9 cellular contexts compared by ENCODE assay signal in the genomic region with DNA sequence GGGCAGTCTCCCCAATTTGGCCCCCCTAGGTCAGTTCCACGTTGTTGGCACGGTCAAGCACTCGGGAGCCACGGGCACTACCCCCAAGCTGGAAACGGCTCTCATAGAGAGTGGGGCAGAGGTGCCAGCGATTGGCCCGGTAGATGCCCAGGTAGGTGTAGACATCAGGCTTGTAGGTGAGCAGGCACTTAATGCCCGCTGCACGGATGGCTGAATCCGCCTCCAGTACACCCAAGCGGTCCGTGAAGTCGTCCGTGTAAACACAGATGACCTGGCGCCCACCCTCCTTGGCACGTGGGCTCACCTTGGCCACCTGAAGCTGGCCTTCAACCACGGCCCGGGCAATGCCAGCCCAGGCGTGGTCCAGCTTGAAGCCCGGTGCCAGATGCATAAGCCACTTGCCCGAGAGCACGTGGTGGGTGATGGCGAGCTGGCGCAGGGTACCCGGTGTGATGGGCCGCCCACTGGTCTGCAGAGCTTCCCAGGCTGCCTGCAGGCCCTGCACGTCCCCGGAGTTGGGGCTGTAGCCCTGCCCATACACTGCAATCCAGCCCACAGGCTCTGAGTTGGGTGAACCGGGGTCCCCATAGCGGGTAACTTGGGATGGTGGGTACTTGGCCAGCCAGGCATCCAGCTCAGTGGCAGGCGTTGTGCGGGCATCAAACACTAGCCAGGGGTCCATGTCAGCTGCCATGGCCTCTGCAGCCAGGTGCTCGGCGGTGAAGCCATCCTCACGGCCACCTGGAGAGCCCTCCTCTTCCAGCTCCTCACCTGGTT. TPM values are rescaled to one million over a fixed set of nuclear protein-coding genes. Genes with fewer than 3 reads are reported as not detected.
DNase-seq lines count a peak whose midpoint lies in the region; ATAC-seq, FAIRE-seq and TF ChIP-seq lines count a peak whose summit lies in the region.
"Had no signal": no experiment of that assay in that cellular context is flagged by ENCODE, and none has a peak within 500 bp of the region (broad histone marks: within the 10 kb centered on the region; RNA-seq: fewer than 3 reads in every experiment).

No MANE protein-coding gene starts in this region.

- peak overlapping the region; percentile 91 for H3K9ac ChIP-seq in keratinocyte (ENCODE audit: control insufficient read depth, extremely low read depth, insufficient read depth, low read length)
- peak overlapping the region; percentile 73 to 100 (median 95) for H3K9ac ChIP-seq in subcutaneous abdominal adipose tissue (ENCODE audit: low read length in 5 of 5)

- peak overlapping the region; percentile 88 for H3K4me3 Mint-ChIP-seq in activated naive CD8-positive, alpha-beta T cell treated with anti-CD3 and anti-CD28 coated beads, Interleukin-2, amount 10 ng/mL, durations not matched to agents 7 days and 5 days

- H3K4me3 ChIP-seq in keratinocyte (ENCODE audit: control insufficient read depth in 2 of 3, extremely low read depth in 1 of 3, insufficient read depth in 2 of 3, low read depth in 1 of 3, low read length in 3 of 3): peak overlapping the region; percentile 44 to 66 (median 59)
- peak overlapping the region; percentile 83 to 96 (median 94) for H3K4me3 ChIP-seq in subcutaneous abdominal adipose tissue (ENCODE audit: low read depth in 1 of 5, low read length in 5 of 5)

- POLR2A ChIA-PET in activated naive CD8-positive, alpha-beta T cell treated with anti-CD3 and anti-CD28 coated beads, Interleukin-2, amount 10 ng/mL, durations not matched to agents 7 days and 5 days (lab: Charles Lee): interaction anchor here (0.6 to 2.5 kb wide), 12 partner anchors 9 to 163 kb away, joined by 3 to 35 read pairs (median 6); partner anchors contain the start of genes CCDC85B, CFL1, FIBP and FOSL1

- peaks cover 19% of the 10 kb centered on the region for H3K36me3 Mint-ChIP-seq in activated naive CD8-positive, alpha-beta T cell treated with anti-CD3 and anti-CD28 coated beads, Interleukin-2, amount 10 ng/mL, durations not matched to agents 7 days and 5 days

- peak overlapping the region; percentile 73 for H3K4me2 ChIP-seq in keratinocyte (ENCODE audit: control insufficient read depth, extremely low read depth, insufficient read depth, low read depth, low read length)

- H2AFZ ChIP-seq in keratinocyte (ENCODE audit: control insufficient read depth, low read length): no peak overlapping the region

- no peaks in the 10 kb centered on the region for H3K9me1 ChIP-seq in keratinocyte (ENCODE audit: control insufficient read depth, extremely low read depth, insufficient read depth, low read length)

- H4K20me1 ChIP-seq in keratinocyte (ENCODE audit: control insufficient read depth, extremely low read depth, insufficient read depth, low read length): no peaks in the 10 kb centered on the region

- no peak for ATAC-seq in activated naive CD8-positive, alpha-beta T cell treated with anti-CD3 and anti-CD28 coated beads, Interleukin-2, amount 10 ng/mL, durations not matched to agents 7 days and 5 days (ENCODE audit: low read depth)
- no peak for ATAC-seq in GM19023 (IDR thresholded peaks at IDR 0.05; ENCODE audit: unreplicated experiment)

- FAIRE-seq in keratinocyte (lab: Jason Lieb, UNC): no peak

- peak overlapping the region; percentile 83 for H3K27ac Mint-ChIP-seq in activated naive CD8-positive, alpha-beta T cell treated with anti-CD3 and anti-CD28 coated beads, Interleukin-2, amount 10 ng/mL, durations not matched to agents 7 days and 5 days

- H3K79me2 ChIP-seq in keratinocyte (ENCODE audit: control insufficient read depth, insufficient read depth, low read length): peaks cover 47% of the 10 kb centered on the region

- H3K27me3 Mint-ChIP-seq in activated naive CD8-positive, alpha-beta T cell treated with anti-CD3 and anti-CD28 coated beads, Interleukin-2, amount 10 ng/mL, durations not matched to agents 7 days and 5 days: no peaks in the 10 kb centered on the region

- H3K4me1 ChIP-seq in keratinocyte (ENCODE audit: control insufficient read depth, extremely low read depth, insufficient read depth, low read length): peaks cover 70% of the 10 kb centered on the region
- H3K4me1 ChIP-seq in subcutaneous abdominal adipose tissue (ENCODE audit: control insufficient read depth in 5 of 5, insufficient read depth in 5 of 5, low read length in 5 of 5): peaks cover 32 to 60% (median 59%) of the 10 kb centered on the region in 5 donors

- dilution Hi-C loops in keratinocyte (cut with MboI; ENCODE audit: extremely low pct_ligation_motif_present, low sequenced_read_pairs): no loop called here

- DNase-seq in HT1080 (ENCODE audit: low read depth) (peak; percentile 61), keratinocyte (ENCODE audit: low read depth, low spot score) (no peak), NCI-H2107 (lab: John Stamatoyannopoulos, UW) (no peak), NCI-H128 (lab: John Stamatoyannopoulos, UW; ENCODE audit: unreplicated experiment) (no peak), NCI-H748 (lab: John Stamatoyannopoulos, UW; ENCODE audit: unreplicated experiment) (no peak)
- no peak for DNase-seq in activated naive CD8-positive, alpha-beta T cell treated with anti-CD3 and anti-CD28 coated beads, Interleukin-2, amount 10 ng/mL, durations not matched to agents 7 days and 5 days

- H3K4me1 Mint-ChIP-seq in activated naive CD8-positive, alpha-beta T cell treated with anti-CD3 and anti-CD28 coated beads, Interleukin-2, amount 10 ng/mL, durations not matched to agents 7 days and 5 days: peaks cover 22% of the 10 kb centered on the region

- H3K27ac ChIP-seq in keratinocyte (ENCODE audit: control insufficient read depth, insufficient read depth, low read length): peak overlapping the region; percentile 95
- peak overlapping the region; percentile 86 for H3K27ac ChIP-seq in subcutaneous abdominal adipose tissue (ENCODE audit: low read depth, low read length)

- H3K9me3 ChIP-seq in keratinocyte (ENCODE audit: control insufficient read depth, low read depth, low read length) (no peaks in the 10 kb centered on the region), subcutaneous abdominal adipose tissue (ENCODE audit: control insufficient read depth in 5 of 5, low read length in 5 of 5) (no peaks in the 10 kb centered on the region)

- no peaks in the 10 kb centered on the region for H3K27me3 ChIP-seq in keratinocyte (ENCODE audit: control insufficient read depth, extremely low read depth, insufficient read depth, low read length)
- no peaks in the 10 kb centered on the region for H3K27me3 ChIP-seq in subcutaneous abdominal adipose tissue (ENCODE audit: control insufficient read depth in 5 of 5, insufficient read depth in 4 of 5, low read length in 5 of 5)

- no peaks in the 10 kb centered on the region for H3K9me3 Mint-ChIP-seq in activated naive CD8-positive, alpha-beta T cell treated with anti-CD3 and anti-CD28 coated beads, Interleukin-2, amount 10 ng/mL, durations not matched to agents 7 days and 5 days

- TF ChIP-seq CTCF in keratinocyte (optimal IDR thresholded peaks at IDR 0.05 in 1 of 3, IDR thresholded peaks at IDR 0.05 in 1 of 3, conservative IDR thresholded peaks at IDR 0.05 in 1 of 3; ENCODE audit: extremely low read depth in 1 of 3, insufficient read depth in 2 of 3, low read length in 3 of 3): no peak

- H3K36me3 ChIP-seq in keratinocyte (ENCODE audit: control insufficient read depth in 2 of 2, extremely low read depth in 1 of 2, insufficient read depth in 2 of 2, low read length in 2 of 2) (peaks cover 6 to 14% of the 10 kb centered on the region in 2 experiments), subcutaneous abdominal adipose tissue (ENCODE audit: control insufficient read depth in 5 of 5, insufficient read depth in 5 of 5, low read length in 5 of 5) (peaks cover 0 to 17% (median 12%) of the 10 kb centered on the region in 5 donors)

RNA-seq across cellular contexts. Expression of gene C11orf68, which starts 1.2 kb away (rescaled TPM):
- total RNA-seq in HT1080 (2014; rRNA removed; shearing (Covaris generic)): 44.0 and 64.7 TPM in 2 replicates
- polyA plus RNA-seq in HT1080 (2015; cell fraction: cytosol; rRNA removed): 81.2 and 103 TPM in 2 replicates
- polyA plus RNA-seq in HT1080 (2015; cell fraction: nucleus; rRNA removed): 52.2 and 66.5 TPM in 2 replicates
- 10 to 100 TPM; 39.8 to 42.8 TPM for total RNA-seq in activated naive CD8-positive, alpha-beta T cell treated with anti-CD3 and anti-CD28 coated beads, Interleukin-2, amount 10 ng/mL, durations not matched to agents 7 days and 5 days
- 18.4 to 30.9 TPM (median 25.0 TPM) in 3 replicates for polyA plus RNA-seq in keratinocyte
- 1.4 TPM for polyA plus RNA-seq in keratinocyte (2011; ENCODE audit: low read depth)
- polyA plus RNA-seq in keratinocyte (2011; cell fraction: cytosol; rRNA removed): 28.7 and 36.0 TPM in 2 replicates
- 33.6 and 47.2 TPM in 2 replicates for polyA plus RNA-seq in keratinocyte (2011; cell fraction: nucleus; rRNA removed)
- polyA plus RNA-seq in keratinocyte (2012; ENCODE audit: low replicate concordance): 26.6 and 37.1 TPM in 2 replicates
- 18.3 to 56.3 TPM (median 27.3 TPM) in 3 replicates for polyA minus RNA-seq in keratinocyte
- 47.8 TPM for polyA minus RNA-seq in keratinocyte (2011; cell fraction: cytosol; rRNA and poly(A)+ RNA removed)
- polyA minus RNA-seq in keratinocyte (2011; cell fraction: nucleus; rRNA and poly(A)+ RNA removed): 15.0 and 15.4 TPM in 2 replicates

RNA-seq across cellular contexts. Expression of gene DRAP1, which starts 1.6 kb away (rescaled TPM):
- 355 and 356 TPM in 2 replicates for total RNA-seq in HT1080 (2014; rRNA removed; shearing (Covaris generic))
- polyA plus RNA-seq in HT1080 (2015; cell fraction: cytosol; rRNA removed): 241 and 261 TPM in 2 replicates
- polyA plus RNA-seq in HT1080 (2015; cell fraction: nucleus; rRNA removed): 209 and 260 TPM in 2 replicates
- 100 to 1,000 TPM; 225 to 259 TPM for total RNA-seq in activated naive CD8-positive, alpha-beta T cell treated with anti-CD3 and anti-CD28 coated beads, Interleukin-2, amount 10 ng/mL, durations not matched to agents 7 days and 5 days
- 135 to 175 TPM (median 138 TPM) in 3 replicates for polyA plus RNA-seq in keratinocyte
- 117 TPM for polyA plus RNA-seq in keratinocyte (2011; ENCODE audit: low read depth)
- 70.3 and 209 TPM in 2 replicates for polyA plus RNA-seq in keratinocyte (2011; cell fraction: cytosol; rRNA removed)
- polyA plus RNA-seq in keratinocyte (2011; cell fraction: nucleus; rRNA removed): 81.8 and 104 TPM in 2 replicates
- 279 and 338 TPM in 2 replicates for polyA plus RNA-seq in keratinocyte (2012; ENCODE audit: low replicate concordance)
- polyA minus RNA-seq in keratinocyte: 23.8 to 86.3 TPM (median 25.4 TPM) in 3 replicates
- polyA minus RNA-seq in keratinocyte (2011; cell fraction: cytosol; rRNA and poly(A)+ RNA removed): 89.4 TPM
- 15.5 and 15.6 TPM in 2 replicates for polyA minus RNA-seq in keratinocyte (2011; cell fraction: nucleus; rRNA and poly(A)+ RNA removed)

RNA-seq across cellular contexts. Expression of gene FOSL1, which starts 17.4 kb away (rescaled TPM):
- total RNA-seq in HT1080 (2014; rRNA removed; shearing (Covaris generic)): 236 and 374 TPM in 2 replicates
- 579 and 580 TPM in 2 replicates for polyA plus RNA-seq in HT1080 (2015; cell fraction: cytosol; rRNA removed)
- polyA plus RNA-seq in HT1080 (2015; cell fraction: nucleus; rRNA removed): 258 and 269 TPM in 2 replicates
- 1 to 10 TPM; 1.9 to 2.0 TPM for total RNA-seq in activated naive CD8-positive, alpha-beta T cell treated with anti-CD3 and anti-CD28 coated beads, Interleukin-2, amount 10 ng/mL, durations not matched to agents 7 days and 5 days
- 9.4 to 25.3 TPM (median 21.8 TPM) in 3 replicates for polyA plus RNA-seq in keratinocyte
- 38.5 TPM for polyA plus RNA-seq in keratinocyte (2011; ENCODE audit: low read depth)
- polyA plus RNA-seq in keratinocyte (2011; cell fraction: cytosol; rRNA removed): 21.6 and 35.0 TPM in 2 replicates
- polyA plus RNA-seq in keratinocyte (2011; cell fraction: nucleus; rRNA removed): 43.0 and 46.2 TPM in 2 replicates
- 60.1 and 130 TPM in 2 replicates for polyA plus RNA-seq in keratinocyte (2012; ENCODE audit: low replicate concordance)
- 15.0 to 229 TPM (median 21.9 TPM) in 3 replicates for polyA minus RNA-seq in keratinocyte
- 43.5 TPM for polyA minus RNA-seq in keratinocyte (2011; cell fraction: cytosol; rRNA and poly(A)+ RNA removed)
- polyA minus RNA-seq in keratinocyte (2011; cell fraction: nucleus; rRNA and poly(A)+ RNA removed): 14.2 and 21.5 TPM in 2 replicates

RNA-seq across cellular contexts. Expression of gene CCDC85B, which starts 27.1 kb away (rescaled TPM):
- total RNA-seq in HT1080 (2014; rRNA removed; shearing (Covaris generic)): 135 and 146 TPM in 2 replicates
- polyA plus RNA-seq in HT1080 (2015; cell fraction: cytosol; rRNA removed): 153 and 193 TPM in 2 replicates
- polyA plus RNA-seq in HT1080 (2015; cell fraction: nucleus; rRNA removed): 65.8 and 67.2 TPM in 2 replicates
- 10 to 100 TPM; 59.8 to 66.3 TPM for total RNA-seq in activated naive CD8-positive, alpha-beta T cell treated with anti-CD3 and anti-CD28 coated beads, Interleukin-2, amount 10 ng/mL, durations not matched to agents 7 days and 5 days
- 4.1 to 6.8 TPM (median 6.0 TPM) in 3 replicates for polyA plus RNA-seq in keratinocyte
- 3.4 TPM for polyA plus RNA-seq in keratinocyte (2011; ENCODE audit: low read depth)
- polyA plus RNA-seq in keratinocyte (2011; cell fraction: cytosol; rRNA removed): 2.0 and 12.5 TPM in 2 replicates
- 2.0 and 4.4 TPM in 2 replicates for polyA plus RNA-seq in keratinocyte (2011; cell fraction: nucleus; rRNA removed)
- polyA plus RNA-seq in keratinocyte (2012; ENCODE audit: low replicate concordance): 18.1 and 48.7 TPM in 2 replicates
- 0.30 to 1.3 TPM in 2 of 3 replicates, not detected in the other for polyA minus RNA-seq in keratinocyte
- polyA minus RNA-seq in keratinocyte (2011; cell fraction: cytosol; rRNA and poly(A)+ RNA removed): 35.3 TPM
- polyA minus RNA-seq in keratinocyte (2011; cell fraction: nucleus; rRNA and poly(A)+ RNA removed): 2.5 and 5.2 TPM in 2 replicates

RNA-seq across cellular contexts. Expression of gene TSGA10IP, which starts 27.7 kb away (rescaled TPM):
- total RNA-seq in HT1080 (2014; rRNA removed; shearing (Covaris generic)): 0.05 TPM in 1 of 2 replicates, not detected in the other
- polyA plus RNA-seq in HT1080 (2015; cell fraction: cytosol; rRNA removed): 0.28 and 0.29 TPM in 2 replicates
- 0.35 TPM in 1 of 2 replicates, not detected in the other for polyA plus RNA-seq in HT1080 (2015; cell fraction: nucleus; rRNA removed)
- not detected for total RNA-seq in activated naive CD8-positive, alpha-beta T cell treated with anti-CD3 and anti-CD28 coated beads, Interleukin-2, amount 10 ng/mL, durations not matched to agents 7 days and 5 days
- not detected in 3 replicates for polyA plus RNA-seq in keratinocyte
- polyA plus RNA-seq in keratinocyte (2011; ENCODE audit: low read depth): not detected
- polyA plus RNA-seq in keratinocyte (2011; cell fraction: cytosol; rRNA removed): not detected in 2 replicates
- not detected in 2 replicates for polyA plus RNA-seq in keratinocyte (2011; cell fraction: nucleus; rRNA removed)
- 0.17 TPM in 1 of 2 replicates, not detected in the other for polyA plus RNA-seq in keratinocyte (2012; ENCODE audit: low replicate concordance)
- not detected in 3 replicates for polyA minus RNA-seq in keratinocyte
- polyA minus RNA-seq in keratinocyte (2011; cell fraction: cytosol; rRNA and poly(A)+ RNA removed): not detected
- not detected in 2 replicates for polyA minus RNA-seq in keratinocyte (2011; cell fraction: nucleus; rRNA and poly(A)+ RNA removed)
- total RNA-seq: glomerular endothelial cell had no signal

Comparison
In these comparisons a context has a peak if more than half of its experiments do, and no peak if none do; other contexts are left out.
1. RNA of gene FOSL1, which starts 17.4 kb away (total RNA-seq): 236 to 374 TPM in HT1080; 1.9 to 2.0 TPM in activated naive CD8-positive, alpha-beta T cell treated with anti-CD3 and anti-CD28 coated beads, Interleukin-2, amount 10 ng/mL, durations not matched to agents 7 days and 5 days; every median in the first group is over 10 times any median in the second.